ENCODE assay signal across 8 cellular contexts in the genomic region with DNA sequence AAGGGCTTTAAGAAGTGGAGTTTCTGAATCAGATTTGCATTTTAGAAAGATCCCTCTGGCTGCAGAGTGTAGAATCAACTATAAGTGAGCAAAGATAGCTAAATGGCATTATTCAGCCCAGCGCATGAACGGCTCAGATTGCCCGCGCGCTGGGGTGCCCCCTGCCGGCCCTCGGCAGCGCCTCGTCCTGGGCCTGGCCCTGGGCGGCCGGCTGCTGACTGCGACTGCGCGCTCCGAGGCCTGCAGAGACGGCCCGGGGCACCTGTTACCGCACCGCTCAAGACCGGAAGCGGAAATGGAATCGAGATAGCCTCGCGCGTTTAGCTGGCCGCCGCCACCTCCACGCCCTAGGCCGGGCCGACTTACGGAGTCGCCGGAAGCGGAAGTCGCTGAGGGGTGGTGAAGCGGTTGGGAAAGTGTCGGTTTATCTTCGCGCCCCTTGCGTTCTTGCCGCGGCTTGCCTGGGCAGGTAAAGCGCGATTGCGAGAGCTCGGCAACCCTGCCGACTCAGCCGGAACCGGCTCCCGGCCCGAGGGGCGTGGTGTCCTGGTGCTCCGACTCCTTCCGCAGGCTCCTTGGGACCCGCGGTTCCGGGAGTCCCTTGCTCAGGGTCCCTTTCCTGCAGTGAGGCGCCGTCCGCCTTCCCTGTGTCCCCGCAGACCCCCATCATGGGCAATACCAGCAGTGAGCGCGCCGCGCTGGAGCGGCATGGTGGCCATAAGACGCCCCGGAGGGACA. TPM values are rescaled to one million over a fixed set of nuclear protein-coding genes. Genes with fewer than 3 reads are reported as not detected.
DNase-seq lines count a peak whose midpoint lies in the region; ATAC-seq lines count a peak whose summit lies in the region.

A gene with protein sequence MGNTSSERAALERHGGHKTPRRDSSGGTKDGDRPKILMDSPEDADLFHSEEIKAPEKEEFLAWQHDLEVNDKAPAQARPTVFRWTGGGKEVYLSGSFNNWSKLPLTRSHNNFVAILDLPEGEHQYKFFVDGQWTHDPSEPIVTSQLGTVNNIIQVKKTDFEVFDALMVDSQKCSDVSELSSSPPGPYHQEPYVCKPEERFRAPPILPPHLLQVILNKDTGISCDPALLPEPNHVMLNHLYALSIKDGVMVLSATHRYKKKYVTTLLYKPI (plus strand): TSS at position 557 of the 738 bp plus-strand sequence. CDS start 112 bp downstream, at position 669.

- peak within 1 kb of the TSS; percentile 55 to 62 for H3K4ac ChIP-seq in mesenchymal stem cell (ENCODE audit: low read depth in 1 of 2, low read length in 2 of 2)

- peak within 1 kb of the TSS; percentile 2 for H2BK5ac ChIP-seq in mesenchymal stem cell (ENCODE audit: low read depth, low read length, poor library complexity, severe bottlenecking)

- peaks cover 8% of the 10 kb centered on the region for H3K4me1 ChIP-seq in mesenchymal stem cell (ENCODE audit: control insufficient read depth, insufficient read depth, low read depth, low read length)

- H2AK5ac ChIP-seq in mesenchymal stem cell (ENCODE audit: low read length, severe bottlenecking): no peak within 1 kb of the TSS

- H3K4me3 Mint-ChIP-seq in effector memory CD8-positive, alpha-beta T cell: peak within 1 kb of the TSS; percentile 87 to 88

- no peaks in the 10 kb centered on the region for H3K27me3 ChIP-seq in mesenchymal stem cell (ENCODE audit: control insufficient read depth in 1 of 2, insufficient read depth in 1 of 2, low read length in 2 of 2)

- H3K27ac ChIP-seq in mesenchymal stem cell (ENCODE audit: low read length, poor library complexity, severe bottlenecking): peak within 1 kb of the TSS; percentile 53

- H2BK120ac ChIP-seq in mesenchymal stem cell (ENCODE audit: low read depth, low read length): peak within 1 kb of the TSS; percentile 86

- H3K14ac ChIP-seq in mesenchymal stem cell (ENCODE audit: low read length in 2 of 2): peak within 1 kb of the TSS in 1 of 2 experiments; percentile 76

- DNase-seq in Caki2 (ENCODE audit: low read depth) (peak; percentile 97), HT1080 (ENCODE audit: low read depth) (peak; percentile 96), NOMO-1 (lab: John Stamatoyannopoulos, UW; ENCODE audit: unreplicated experiment in 2 of 2) (peak; percentile 97 to 99), mesenchymal stem cell (peak; percentile 97)
- peak; percentile 91 to 93 for DNase-seq in activated CD8-positive, alpha-beta memory T cell treated with anti-CD3 and anti-CD28 coated beads for 4 hours (ENCODE audit: low read depth in 2 of 2)
- DNase-seq in effector memory CD8-positive, alpha-beta T cell: peak; percentile 91 to 95 (median 93)
- peak; percentile 93 for DNase-seq in stimulated activated CD8-positive, alpha-beta memory T cell treated with anti-CD3 and anti-CD28 coated beads, Interleukin-12 subunit alpha, Interleukin-12 subunit beta, amount 100 ng/mL, for 4 hours (ENCODE audit: low read depth)

- H3K36me3 ChIP-seq in mesenchymal stem cell (ENCODE audit: control insufficient read depth in 1 of 2, insufficient read depth in 2 of 2, low read depth in 1 of 2, low read length in 2 of 2): peaks cover 4 to 22% of the 10 kb centered on the region in 2 experiments

- no peak within 1 kb of the TSS for H3K23ac ChIP-seq in mesenchymal stem cell (ENCODE audit: low read length in 2 of 2)

- peak within 1 kb of the TSS; percentile 83 for H4K8ac ChIP-seq in mesenchymal stem cell (ENCODE audit: low read length)

- no peaks in the 10 kb centered on the region for H3K9me3 ChIP-seq in mesenchymal stem cell (ENCODE audit: control insufficient read depth, low read length)

- H3K4me2 ChIP-seq in mesenchymal stem cell (ENCODE audit: low read length, poor library complexity, severe bottlenecking): peak within 1 kb of the TSS; percentile 68

- WGBS in mesenchymal stem cell: under 1% methylated on average over 64 of the region's 68 CpGs

- H3K4me3 ChIP-seq in mesenchymal stem cell (ENCODE audit: insufficient read depth in 1 of 2, low read depth in 1 of 2, low read length in 2 of 2): peak within 1 kb of the TSS; percentile 87 to 90

- peak within 1 kb of the TSS; percentile 91 for H3K9ac ChIP-seq in mesenchymal stem cell (ENCODE audit: low read length)

- peaks cover 30 to 47% of the 10 kb centered on the region in 2 donors for H3K4me1 Mint-ChIP-seq in effector memory CD8-positive, alpha-beta T cell (ENCODE audit: low read depth in 2 of 2)

- H3K18ac ChIP-seq in mesenchymal stem cell (ENCODE audit: low read depth in 1 of 2, low read length in 2 of 2): peak within 1 kb of the TSS; percentile 83 to 85

- H3K36me3 Mint-ChIP-seq in effector memory CD8-positive, alpha-beta T cell (ENCODE audit: insufficient read depth): peaks cover 33% of the 10 kb centered on the region

- in situ Hi-C loops in Caki2 (cut with HindIII; ENCODE audit: low pct_unique_long_range_greater_than_20kb, low sequenced_read_pairs): no loop called here

- no peaks in the 10 kb centered on the region for H3K9me3 Mint-ChIP-seq in effector memory CD8-positive, alpha-beta T cell

- peak; percentile 90 for ATAC-seq in GM21360 (IDR thresholded peaks at IDR 0.05; ENCODE audit: unreplicated experiment)
- peak; percentile 90 for ATAC-seq in effector memory CD8-positive, alpha-beta T cell (replicated peaks)

- H2BK12ac ChIP-seq in mesenchymal stem cell (ENCODE audit: low read length in 2 of 2): no peak within 1 kb of the TSS

- peaks cover 3% of the 10 kb centered on the region for H3K79me1 ChIP-seq in mesenchymal stem cell (replicated peaks; ENCODE audit: low read length, poor library complexity, severe bottlenecking)

- peak within 1 kb of the TSS; percentile 90 to 92 for H3K27ac Mint-ChIP-seq in effector memory CD8-positive, alpha-beta T cell

- H3K27me3 Mint-ChIP-seq in effector memory CD8-positive, alpha-beta T cell: no peaks in the 10 kb centered on the region

- peak within 1 kb of the TSS; percentile 64 for H4K91ac ChIP-seq in mesenchymal stem cell (ENCODE audit: low read length)

- H2BK15ac ChIP-seq in mesenchymal stem cell (ENCODE audit: low read depth, poor library complexity, severe bottlenecking): peak within 1 kb of the TSS; percentile 15

- peak within 1 kb of the TSS; percentile 79 for H2AFZ ChIP-seq in mesenchymal stem cell (ENCODE audit: low read depth, low read length)

RNA-seq across cellular contexts. Expression of the gene that starts here (rescaled TPM):
- total RNA-seq in Caki2 (2014; rRNA removed; shearing (Covaris generic); ENCODE audit: low replicate concordance): 59.8 and 392 TPM in 2 replicates
- total RNA-seq in HT1080 (2014; rRNA removed; shearing (Covaris generic)): 11.6 and 13.8 TPM in 2 replicates
- 16.7 and 18.0 TPM in 2 replicates for polyA plus RNA-seq in HT1080 (2015; cell fraction: cytosol; rRNA removed)
- 41.7 and 51.8 TPM in 2 replicates for polyA plus RNA-seq in HT1080 (2015; cell fraction: nucleus; rRNA removed)
- 23.6 TPM for polyA plus RNA-seq in mesenchymal stem cell (2013, experiment 1 of 2)
- polyA plus RNA-seq in mesenchymal stem cell (2013, experiment 2 of 2): 28.1 TPM

Comparison
In these comparisons a context has a peak if more than half of its experiments do, and no peak if none do; other contexts are left out.
1. Peak in every context shown above with its lines: DNase-seq, ATAC-seq, H3K4me3 ChIP-seq and H3K27ac ChIP-seq.